ENCODE assay signal across 8 cellular contexts in genomic region chr14:75981426-75981825, GRCh38. TPM values are rescaled to one million over a fixed set of nuclear protein-coding genes. Genes with fewer than 3 reads are reported as not detected.
DNase-seq lines count a peak whose midpoint lies in the region; ATAC-seq and TF ChIP-seq lines count a peak whose summit lies in the region.

No MANE protein-coding gene starts in this region.

- H3K9me3 Mint-ChIP-seq in activated naive CD4-positive, alpha-beta T cell treated with anti-CD3 and anti-CD28 coated beads, Interleukin-2, amount 50 U/mL, for 72 hours, result no peaks in the 10 kb centered on the region

- H3K9ac ChIP-seq in smooth muscle cell (ENCODE audit: low read depth), result peak overlapping the region; percentile 88

- no peaks in the 10 kb centered on the region for H3K36me3 ChIP-seq in smooth muscle cell (ENCODE audit: low read depth)

- peaks cover 50% of the 10 kb centered on the region for H3K79me2 ChIP-seq in smooth muscle cell (ENCODE audit: low read depth)

- WGBS in smooth muscle cell (ENCODE audit: low lambda C conversion rate), result 2% methylated on average over 10 of the region's 10 CpGs

- peaks cover 17% of the 10 kb centered on the region for H3K4me1 ChIP-seq in smooth muscle cell (ENCODE audit: low read depth)

- no peaks in the 10 kb centered on the region for H3F3A ChIP-seq in smooth muscle cell (ENCODE audit: low read depth)

- no peaks in the 10 kb centered on the region for H3K36me3 Mint-ChIP-seq in activated naive CD4-positive, alpha-beta T cell treated with anti-CD3 and anti-CD28 coated beads, Interleukin-2, amount 50 U/mL, for 72 hours

- H3K4me3 ChIP-seq in iPS-11a (ENCODE audit: low read depth, low read length), result peak overlapping the region; percentile 65
- H3K4me3 ChIP-seq in smooth muscle cell, result peak overlapping the region; percentile 89

- H2AFZ ChIP-seq in smooth muscle cell (ENCODE audit: low read depth), result peak overlapping the region; percentile 87

- CTCF ChIA-PET in GM10248 (lab: Yijun Ruan, JAX), result interaction anchor here (0.7 to 10.6 kb wide), 27 partner anchors 8 to 406 kb away, joined by 3 to 216 read pairs (median 6); partner anchors contain the start of gene FLVCR2

- H3K4me2 ChIP-seq in smooth muscle cell, result peak overlapping the region; percentile 95

- TF ChIP-seq CTCF in GM10248 (IDR thresholded peaks at IDR 0.05; ENCODE audit: control extremely low read depth, extremely low read depth, low read depth, missing control alignments) (no peak), smooth muscle cell (IDR thresholded peaks at IDR 0.05; ENCODE audit: borderline replicate concordance, insufficient read depth, poor library complexity, severe bottlenecking) (no peak)

- DNase-seq in GM10248 (ENCODE audit: extremely low spot score) (peak; percentile 87), NCI-H146 (lab: John Stamatoyannopoulos, UW) (peak; percentile 71), smooth muscle cell (lab: John Stamatoyannopoulos, UW; ENCODE audit: unreplicated experiment) (no peak)
- DNase-seq in activated naive CD4-positive, alpha-beta T cell treated with anti-CD3 and anti-CD28 coated beads, Interleukin-2, amount 50 U/mL, for 72 hours (ENCODE audit: low spot score in 2 of 2), result peak in 1 of 2 donors; percentile 54

- peaks cover 16% of the 10 kb centered on the region for H4K20me1 ChIP-seq in smooth muscle cell (ENCODE audit: low read depth)

- H3K27me3 ChIP-seq in smooth muscle cell (ENCODE audit: low read depth), result no peaks in the 10 kb centered on the region

- POLR2A ChIA-PET in GM10248 (lab: Yijun Ruan, JAX), result no interaction called here

- peak overlapping the region; percentile 69 to 80 for H3K27ac Mint-ChIP-seq in activated naive CD4-positive, alpha-beta T cell treated with anti-CD3 and anti-CD28 coated beads, Interleukin-2, amount 50 U/mL, for 72 hours

- peak; percentile 57 for ATAC-seq in GM21576 (IDR thresholded peaks at IDR 0.05; ENCODE audit: unreplicated experiment)
- peak; percentile 43 to 77 for ATAC-seq in activated naive CD4-positive, alpha-beta T cell treated with anti-CD3 and anti-CD28 coated beads, Interleukin-2, amount 50 U/mL, for 72 hours
- no peak for ATAC-seq in HG02763 (IDR thresholded peaks at IDR 0.05; ENCODE audit: unreplicated experiment)
- no peak for ATAC-seq in HG03457 (IDR thresholded peaks at IDR 0.05; ENCODE audit: unreplicated experiment)

- H3K9me3 ChIP-seq in smooth muscle cell (replicated peaks; ENCODE audit: low read depth), result no peaks in the 10 kb centered on the region

- peak overlapping the region; percentile 79 for H3K27ac ChIP-seq in smooth muscle cell (ENCODE audit: low read depth)

RNA-seq across cellular contexts. Expression of gene TGFB3, which starts 0.4 kb away (rescaled TPM):
- total RNA-seq in activated naive CD4-positive, alpha-beta T cell treated with anti-CD3 and anti-CD28 coated beads, Interleukin-2, amount 50 U/mL, for 72 hours, result 1 to 10 TPM; 2.8 to 6.3 TPM
- 63.4 and 77.5 TPM in 2 replicates for total RNA-seq in smooth muscle cell
- 103 and 119 TPM in 2 replicates for polyA plus RNA-seq in smooth muscle cell

RNA-seq across cellular contexts. Expression of gene IFT43, which starts 4.1 kb away (rescaled TPM):
- 1 to 10 TPM; 6.3 to 9.7 TPM for total RNA-seq in activated naive CD4-positive, alpha-beta T cell treated with anti-CD3 and anti-CD28 coated beads, Interleukin-2, amount 50 U/mL, for 72 hours
- total RNA-seq in smooth muscle cell, result 46.5 and 46.9 TPM in 2 replicates
- polyA plus RNA-seq in smooth muscle cell, result 63.0 and 64.7 TPM in 2 replicates

Comparison
In these comparisons a context has a peak if more than half of its experiments do, and no peak if none do; other contexts are left out.
1. ATAC-seq: peak in GM21576 (single experiment) and activated naive CD4-positive, alpha-beta T cell treated with anti-CD3 and anti-CD28 coated beads, Interleukin-2, amount 50 U/mL, for 72 hours (2 of 2); none in HG02763 (single experiment) and HG03457 (single experiment).